In the genomic region with DNA sequence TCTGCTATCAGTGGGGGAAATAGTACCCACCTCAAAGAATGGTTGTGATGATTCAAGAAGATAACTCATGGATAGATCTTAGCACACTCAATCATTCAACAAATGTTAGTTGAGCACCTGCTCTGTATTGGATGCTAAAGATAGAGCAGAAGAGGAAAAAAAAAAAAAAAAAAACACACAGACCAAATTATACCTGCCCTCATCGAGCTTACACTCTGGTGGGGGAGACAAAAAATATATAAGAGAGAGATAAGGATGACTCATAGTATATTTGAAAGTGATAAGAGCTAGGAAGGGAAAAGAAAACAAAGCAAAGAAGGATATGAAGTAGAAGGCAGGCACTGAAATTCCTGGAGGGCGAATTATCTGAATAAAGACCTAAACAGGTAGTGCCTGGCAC, we compare ENCODE assay signal across 2 cellular contexts.
TF ChIP-seq lines count a peak whose summit lies in the region.

No MANE protein-coding gene starts in this region.

TF ChIP-seq in K562, 482 proteins besides CTCF, POLR2A, EP300 and RAD21 (continued from another document):
- TF ChIP-seq, protein P1, sequence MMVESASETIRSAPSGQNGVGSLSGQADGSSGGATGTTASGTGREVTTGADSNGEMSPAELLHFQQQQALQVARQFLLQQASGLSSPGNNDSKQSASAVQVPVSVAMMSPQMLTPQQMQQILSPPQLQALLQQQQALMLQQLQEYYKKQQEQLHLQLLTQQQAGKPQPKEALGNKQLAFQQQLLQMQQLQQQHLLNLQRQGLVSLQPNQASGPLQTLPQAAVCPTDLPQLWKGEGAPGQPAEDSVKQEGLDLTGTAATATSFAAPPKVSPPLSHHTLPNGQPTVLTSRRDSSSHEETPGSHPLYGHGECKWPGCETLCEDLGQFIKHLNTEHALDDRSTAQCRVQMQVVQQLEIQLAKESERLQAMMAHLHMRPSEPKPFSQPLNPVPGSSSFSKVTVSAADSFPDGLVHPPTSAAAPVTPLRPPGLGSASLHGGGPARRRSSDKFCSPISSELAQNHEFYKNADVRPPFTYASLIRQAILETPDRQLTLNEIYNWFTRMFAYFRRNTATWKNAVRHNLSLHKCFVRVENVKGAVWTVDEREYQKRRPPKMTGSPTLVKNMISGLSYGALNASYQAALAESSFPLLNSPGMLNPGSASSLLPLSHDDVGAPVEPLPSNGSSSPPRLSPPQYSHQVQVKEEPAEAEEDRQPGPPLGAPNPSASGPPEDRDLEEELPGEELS (CRISPR knock-in tag; IDR thresholded peaks at IDR 0.05; ENCODE audit: borderline replicate concordance), result no peak
- no peak for TF ChIP-seq NR2C1 (IDR thresholded peaks at IDR 0.05)
- TF ChIP-seq NR2C1 (tag; IDR thresholded peaks at IDR 0.05), result no peak
- TF ChIP-seq, protein P2, sequence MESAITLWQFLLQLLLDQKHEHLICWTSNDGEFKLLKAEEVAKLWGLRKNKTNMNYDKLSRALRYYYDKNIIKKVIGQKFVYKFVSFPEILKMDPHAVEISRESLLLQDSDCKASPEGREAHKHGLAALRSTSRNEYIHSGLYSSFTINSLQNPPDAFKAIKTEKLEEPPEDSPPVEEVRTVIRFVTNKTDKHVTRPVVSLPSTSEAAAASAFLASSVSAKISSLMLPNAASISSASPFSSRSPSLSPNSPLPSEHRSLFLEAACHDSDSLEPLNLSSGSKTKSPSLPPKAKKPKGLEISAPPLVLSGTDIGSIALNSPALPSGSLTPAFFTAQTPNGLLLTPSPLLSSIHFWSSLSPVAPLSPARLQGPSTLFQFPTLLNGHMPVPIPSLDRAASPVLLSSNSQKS (CRISPR knock-in tag; IDR thresholded peaks at IDR 0.05), result no peak
- TF ChIP-seq ZNF512 (tag; IDR thresholded peaks at IDR 0.05), result no peak
- TF ChIP-seq ZNF316 (IDR thresholded peaks at IDR 0.05), result peak; percentile 77
- TF ChIP-seq, protein P3, sequence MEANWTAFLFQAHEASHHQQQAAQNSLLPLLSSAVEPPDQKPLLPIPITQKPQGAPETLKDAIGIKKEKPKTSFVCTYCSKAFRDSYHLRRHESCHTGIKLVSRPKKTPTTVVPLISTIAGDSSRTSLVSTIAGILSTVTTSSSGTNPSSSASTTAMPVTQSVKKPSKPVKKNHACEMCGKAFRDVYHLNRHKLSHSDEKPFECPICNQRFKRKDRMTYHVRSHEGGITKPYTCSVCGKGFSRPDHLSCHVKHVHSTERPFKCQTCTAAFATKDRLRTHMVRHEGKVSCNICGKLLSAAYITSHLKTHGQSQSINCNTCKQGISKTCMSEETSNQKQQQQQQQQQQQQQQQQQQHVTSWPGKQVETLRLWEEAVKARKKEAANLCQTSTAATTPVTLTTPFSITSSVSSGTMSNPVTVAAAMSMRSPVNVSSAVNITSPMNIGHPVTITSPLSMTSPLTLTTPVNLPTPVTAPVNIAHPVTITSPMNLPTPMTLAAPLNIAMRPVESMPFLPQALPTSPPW (CRISPR knock-in tag; IDR thresholded peaks at IDR 0.05), result no peak
- no peak for TF ChIP-seq ETV1 (tag; conservative IDR thresholded peaks at IDR 0.05; ENCODE audit: low read depth)
- TF ChIP-seq NR0B1 (IDR thresholded peaks at IDR 0.05; ENCODE audit: partially characterized antibody), result no peak
- TF ChIP-seq SMC3 (conservative IDR thresholded peaks at IDR 0.05; ENCODE audit: insufficient read depth, low read depth, low read length), result no peak
- TF ChIP-seq FOSL1 (tag; conservative IDR thresholded peaks at IDR 0.05), result peak; percentile 45
TF ChIP-seq in K562: peak in this region for 3.

TF ChIP-seq in neural cell, 6 proteins besides CTCF, POLR2A, EP300 and RAD21 (continued from another document):
- TF ChIP-seq, protein P4, sequence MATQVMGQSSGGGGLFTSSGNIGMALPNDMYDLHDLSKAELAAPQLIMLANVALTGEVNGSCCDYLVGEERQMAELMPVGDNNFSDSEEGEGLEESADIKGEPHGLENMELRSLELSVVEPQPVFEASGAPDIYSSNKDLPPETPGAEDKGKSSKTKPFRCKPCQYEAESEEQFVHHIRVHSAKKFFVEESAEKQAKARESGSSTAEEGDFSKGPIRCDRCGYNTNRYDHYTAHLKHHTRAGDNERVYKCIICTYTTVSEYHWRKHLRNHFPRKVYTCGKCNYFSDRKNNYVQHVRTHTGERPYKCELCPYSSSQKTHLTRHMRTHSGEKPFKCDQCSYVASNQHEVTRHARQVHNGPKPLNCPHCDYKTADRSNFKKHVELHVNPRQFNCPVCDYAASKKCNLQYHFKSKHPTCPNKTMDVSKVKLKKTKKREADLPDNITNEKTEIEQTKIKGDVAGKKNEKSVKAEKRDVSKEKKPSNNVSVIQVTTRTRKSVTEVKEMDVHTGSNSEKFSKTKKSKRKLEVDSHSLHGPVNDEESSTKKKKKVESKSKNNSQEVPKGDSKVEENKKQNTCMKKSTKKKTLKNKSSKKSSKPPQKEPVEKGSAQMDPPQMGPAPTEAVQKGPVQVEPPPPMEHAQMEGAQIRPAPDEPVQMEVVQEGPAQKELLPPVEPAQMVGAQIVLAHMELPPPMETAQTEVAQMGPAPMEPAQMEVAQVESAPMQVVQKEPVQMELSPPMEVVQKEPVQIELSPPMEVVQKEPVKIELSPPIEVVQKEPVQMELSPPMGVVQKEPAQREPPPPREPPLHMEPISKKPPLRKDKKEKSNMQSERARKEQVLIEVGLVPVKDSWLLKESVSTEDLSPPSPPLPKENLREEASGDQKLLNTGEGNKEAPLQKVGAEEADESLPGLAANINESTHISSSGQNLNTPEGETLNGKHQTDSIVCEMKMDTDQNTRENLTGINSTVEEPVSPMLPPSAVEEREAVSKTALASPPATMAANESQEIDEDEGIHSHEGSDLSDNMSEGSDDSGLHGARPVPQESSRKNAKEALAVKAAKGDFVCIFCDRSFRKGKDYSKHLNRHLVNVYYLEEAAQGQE (IDR thresholded peaks at IDR 0.05; ENCODE audit: borderline replicate concordance), result no peak
- no peak for TF ChIP-seq SMC3 (conservative IDR thresholded peaks at IDR 0.05; ENCODE audit: poor library complexity)
TF ChIP-seq in neural cell: peak in this region for 0.
